Comparison of ENCODE assay signal across 8 cellular contexts in the genomic region with DNA sequence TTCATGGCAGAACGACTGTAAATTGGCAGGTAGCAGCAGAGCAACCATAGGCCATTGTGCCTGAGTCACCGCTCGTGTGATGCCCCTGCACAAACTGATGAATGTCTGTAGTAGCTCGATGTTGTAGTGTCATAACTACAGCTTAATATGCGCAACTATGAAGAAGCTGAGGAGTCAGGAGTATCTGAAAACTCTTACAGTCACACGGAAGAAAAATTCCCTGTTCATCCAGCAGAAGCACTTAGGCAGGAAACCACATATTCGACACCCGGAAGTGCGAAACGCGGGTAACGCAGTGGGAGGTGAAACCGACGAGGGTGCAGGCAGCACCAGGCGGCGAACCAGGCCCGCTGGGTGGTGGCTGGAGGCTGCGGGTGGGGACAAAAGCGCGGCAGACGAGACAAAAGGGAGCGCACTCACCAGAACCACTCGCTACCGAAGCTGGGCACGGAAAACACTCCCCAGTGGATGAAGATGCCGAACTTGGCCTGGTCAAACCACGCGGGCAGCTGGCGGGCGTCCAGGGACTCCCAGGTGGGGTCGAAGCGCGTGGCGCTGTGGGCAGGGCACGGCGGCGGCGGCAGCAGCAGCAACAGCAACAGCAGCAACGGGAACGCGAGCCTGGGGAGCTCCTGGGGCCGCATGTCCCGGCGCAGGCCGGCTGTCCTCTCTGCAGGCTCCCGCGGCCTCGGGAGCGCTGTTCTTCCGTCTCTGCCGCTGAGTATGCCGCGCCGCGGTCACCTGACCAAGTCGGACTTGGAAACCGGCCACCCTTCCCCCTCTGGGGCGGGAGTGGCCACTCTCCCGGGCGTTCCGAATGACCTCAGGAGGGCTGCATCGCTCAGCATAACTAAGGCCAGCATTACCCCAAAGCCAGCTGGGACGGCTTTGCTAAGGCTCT. TPM values are rescaled to one million over a fixed set of nuclear protein-coding genes. Genes with fewer than 3 reads are reported as not detected.
A peak's percentile ranks its signal among the peaks of the same experiment; 100 is the strongest.
DNase-seq lines count a peak whose midpoint lies in the region; ATAC-seq and TF ChIP-seq lines count a peak whose summit lies in the region.

A gene with protein sequence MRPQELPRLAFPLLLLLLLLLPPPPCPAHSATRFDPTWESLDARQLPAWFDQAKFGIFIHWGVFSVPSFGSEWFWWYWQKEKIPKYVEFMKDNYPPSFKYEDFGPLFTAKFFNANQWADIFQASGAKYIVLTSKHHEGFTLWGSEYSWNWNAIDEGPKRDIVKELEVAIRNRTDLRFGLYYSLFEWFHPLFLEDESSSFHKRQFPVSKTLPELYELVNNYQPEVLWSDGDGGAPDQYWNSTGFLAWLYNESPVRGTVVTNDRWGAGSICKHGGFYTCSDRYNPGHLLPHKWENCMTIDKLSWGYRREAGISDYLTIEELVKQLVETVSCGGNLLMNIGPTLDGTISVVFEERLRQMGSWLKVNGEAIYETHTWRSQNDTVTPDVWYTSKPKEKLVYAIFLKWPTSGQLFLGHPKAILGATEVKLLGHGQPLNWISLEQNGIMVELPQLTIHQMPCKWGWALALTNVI (minus strand): TSS at position 730 of the 901 bp plus-strand sequence. CDS start 86 bp downstream, at position 644.

- CTCF ChIA-PET in GM10248 (lab: Yijun Ruan, JAX) (interaction anchor here (0.6 to 4.7 kb wide), 12 partner anchors 7 to 502 kb away, joined by 3 to 37 read pairs (median 4); a partner anchor contains a TSS), HEK293 (lab: Yijun Ruan, JAX) (interaction anchor here (0.6 to 2.8 kb wide), 9 partner anchors 8 to 819 kb away, joined by 3 to 12 read pairs (median 3); no protein-coding TSS in a partner anchor)

- no peaks in the 10 kb centered on the region for H3K27me3 ChIP-seq in spleen (replicated peaks in 1 of 7)

- peaks cover 7 to 27% of the 10 kb centered on the region in 2 experiments; a peak in 1 of 3 replicates for H3K36me3 ChIP-seq in HEK293 (ENCODE audit: control insufficient read depth in 2 of 2, insufficient read depth in 1 of 2, low read length in 2 of 2)
- H3K36me3 ChIP-seq in spleen = peaks cover 0 to 25% (median 8%) of the 10 kb centered on the region in 6 donors

- DNase-seq in GM10248 (ENCODE audit: extremely low spot score) (peak; percentile 69), NCI-H1105 treated with DMSO at 0.1 percent for 48 hours (lab: John Stamatoyannopoulos, UW) (peak; percentile 46), iris pigment epithelial cell (ENCODE audit: low read depth) (peak; percentile 91), spleen (peak; percentile 94), KG1 (lab: John Stamatoyannopoulos, UW) (no peak)
- DNase-seq in activated CD4-positive, CD25-positive, alpha-beta regulatory T cell treated with anti-CD3 and anti-CD28 coated beads, Interleukin-2, amount 50 U/mL, for 72 hours = peak; percentile 72
- peak; percentile 26 to 50 for DNase-seq in central memory CD8-positive, alpha-beta T cell (ENCODE audit: low spot score in 2 of 2)

- POLR2A ChIA-PET in GM10248 (lab: Yijun Ruan, JAX) = no interaction called here
- POLR2A ChIA-PET in HEK293 (lab: Yijun Ruan, JAX) = interaction anchor here (1.1 to 2.6 kb wide), 9 partner anchors 9 to 332 kb away, joined by 3 to 11 read pairs (median 3); a partner anchor contains a TSS

- H3K36me3 Mint-ChIP-seq in central memory CD8-positive, alpha-beta T cell (ENCODE audit: insufficient read depth) = peaks cover 7% of the 10 kb centered on the region

- H3K9me3 ChIP-seq in HEK293 (ENCODE audit: control insufficient read depth, insufficient read depth, low read depth, low read length) = no peaks in the 10 kb centered on the region
- no peaks in the 10 kb centered on the region for H3K9me3 ChIP-seq in spleen

- intact Hi-C loops in spleen (cut with DNase I; ENCODE audit: low total_unique reads) = no loop called here

- TF ChIP-seq CTCF in GM10248 (IDR thresholded peaks at IDR 0.05; ENCODE audit: control extremely low read depth, extremely low read depth, low read depth, missing control alignments) (no peak), HEK293 (tag by site-specific recombination; IDR thresholded peaks at IDR 0.05) (peak; percentile 86), spleen (IDR thresholded peaks at IDR 0.05 in 8 of 11, conservative IDR thresholded peaks at IDR 0.05 in 3 of 11) (peak in 1 of 11 experiments; percentile 20)

- H3K4me3 Mint-ChIP-seq in central memory CD8-positive, alpha-beta T cell = peak within 1 kb of the TSS; percentile 99

- H3K4me1 ChIP-seq in HEK293 (ENCODE audit: control insufficient read depth, insufficient read depth, low read length) = no peaks in the 10 kb centered on the region
- peaks cover 15 to 80% (median 35%) of the 10 kb centered on the region in 6 donors for H3K4me1 ChIP-seq in spleen

- no peaks in the 10 kb centered on the region for H3K9me3 Mint-ChIP-seq in central memory CD8-positive, alpha-beta T cell

- WGBS in spleen, 5 donors = 2 to 4% (median 3%) methylated on average over 43 to 63 of the region's 63 CpGs

- peak; percentile 77 for ATAC-seq in central memory CD8-positive, alpha-beta T cell (replicated peaks; ENCODE audit: extremely low read depth, poor library complexity, severe bottlenecking)

- H3K4me1 Mint-ChIP-seq in central memory CD8-positive, alpha-beta T cell = peaks cover 27% of the 10 kb centered on the region

- H3K27ac ChIP-seq in HEK293 (ENCODE audit: extremely low read depth, low read depth, low read length) (peak within 1 kb of the TSS; percentile 74; the same call in 1 of the 2 replicates), spleen (peak within 1 kb of the TSS; percentile 73 to 92 (median 90))

- peak within 1 kb of the TSS; percentile 92 for H3K27ac Mint-ChIP-seq in central memory CD8-positive, alpha-beta T cell (ENCODE audit: low read depth)

- H3K27me3 Mint-ChIP-seq in central memory CD8-positive, alpha-beta T cell = no peaks in the 10 kb centered on the region

- peak in 2 of 3 donors; percentile 14 to 70 for TF ChIP-seq POLR2A in spleen (IDR thresholded peaks at IDR 0.05)

- peak within 1 kb of the TSS; percentile 59 for H3K4me3 ChIP-seq in HEK293 (ENCODE audit: low read depth, low read length)
- peak within 1 kb of the TSS; percentile 50 to 93 (median 69) for H3K4me3 ChIP-seq in spleen

TF ChIP-seq in HEK293, 187 proteins besides CTCF, POLR2A, EP300 and RAD21 (continues in another document):
- TF ChIP-seq, protein P1, sequence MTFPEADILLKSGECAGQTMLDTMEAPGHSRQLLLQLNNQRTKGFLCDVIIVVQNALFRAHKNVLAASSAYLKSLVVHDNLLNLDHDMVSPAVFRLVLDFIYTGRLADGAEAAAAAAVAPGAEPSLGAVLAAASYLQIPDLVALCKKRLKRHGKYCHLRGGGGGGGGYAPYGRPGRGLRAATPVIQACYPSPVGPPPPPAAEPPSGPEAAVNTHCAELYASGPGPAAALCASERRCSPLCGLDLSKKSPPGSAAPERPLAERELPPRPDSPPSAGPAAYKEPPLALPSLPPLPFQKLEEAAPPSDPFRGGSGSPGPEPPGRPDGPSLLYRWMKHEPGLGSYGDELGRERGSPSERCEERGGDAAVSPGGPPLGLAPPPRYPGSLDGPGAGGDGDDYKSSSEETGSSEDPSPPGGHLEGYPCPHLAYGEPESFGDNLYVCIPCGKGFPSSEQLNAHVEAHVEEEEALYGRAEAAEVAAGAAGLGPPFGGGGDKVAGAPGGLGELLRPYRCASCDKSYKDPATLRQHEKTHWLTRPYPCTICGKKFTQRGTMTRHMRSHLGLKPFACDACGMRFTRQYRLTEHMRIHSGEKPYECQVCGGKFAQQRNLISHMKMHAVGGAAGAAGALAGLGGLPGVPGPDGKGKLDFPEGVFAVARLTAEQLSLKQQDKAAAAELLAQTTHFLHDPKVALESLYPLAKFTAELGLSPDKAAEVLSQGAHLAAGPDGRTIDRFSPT (tag by site-specific recombination; IDR thresholded peaks at IDR 0.05) = peak; percentile 87
- TF ChIP-seq ZNF623 (tag by site-specific recombination; IDR thresholded peaks at IDR 0.05) = no peak; the same call in none of the 2 replicates
- peak; percentile 85 for TF ChIP-seq ZNF335 (tag by site-specific recombination; conservative IDR thresholded peaks at IDR 0.05)
- peak; percentile 95 for TF ChIP-seq ZFP37 (tag by site-specific recombination; IDR thresholded peaks at IDR 0.05)
- peak; percentile 84 for TF ChIP-seq GLI4 (tag by site-specific recombination; IDR thresholded peaks at IDR 0.05)
- no peak for TF ChIP-seq HOXA7 (CRISPR knock-in tag; IDR thresholded peaks at IDR 0.05; ENCODE audit: borderline replicate concordance)
- TF ChIP-seq, protein P2, sequence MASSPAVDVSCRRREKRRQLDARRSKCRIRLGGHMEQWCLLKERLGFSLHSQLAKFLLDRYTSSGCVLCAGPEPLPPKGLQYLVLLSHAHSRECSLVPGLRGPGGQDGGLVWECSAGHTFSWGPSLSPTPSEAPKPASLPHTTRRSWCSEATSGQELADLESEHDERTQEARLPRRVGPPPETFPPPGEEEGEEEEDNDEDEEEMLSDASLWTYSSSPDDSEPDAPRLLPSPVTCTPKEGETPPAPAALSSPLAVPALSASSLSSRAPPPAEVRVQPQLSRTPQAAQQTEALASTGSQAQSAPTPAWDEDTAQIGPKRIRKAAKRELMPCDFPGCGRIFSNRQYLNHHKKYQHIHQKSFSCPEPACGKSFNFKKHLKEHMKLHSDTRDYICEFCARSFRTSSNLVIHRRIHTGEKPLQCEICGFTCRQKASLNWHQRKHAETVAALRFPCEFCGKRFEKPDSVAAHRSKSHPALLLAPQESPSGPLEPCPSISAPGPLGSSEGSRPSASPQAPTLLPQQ (tag by site-specific recombination; IDR thresholded peaks at IDR 0.05) = peak; percentile 87
- TF ChIP-seq KLF9 (tag by site-specific recombination; IDR thresholded peaks at IDR 0.05; ENCODE audit: low read depth) = peak; percentile 57; the same call in 1 of the 2 replicates
- peak; percentile 69; the same call in 1 of the 2 replicates for TF ChIP-seq ZNF561 (tag by site-specific recombination; IDR thresholded peaks at IDR 0.05; ENCODE audit: borderline replicate concordance)
- TF ChIP-seq PRDM1 (tag by site-specific recombination; IDR thresholded peaks at IDR 0.05) = 0 out of 2 replicates have a peak, but pooled peaks have one; percentile 27
- peak; percentile 81 for TF ChIP-seq ZNF629 (tag by site-specific recombination; IDR thresholded peaks at IDR 0.05)
- peak; percentile 80 for TF ChIP-seq ZNF121 (tag by site-specific recombination; IDR thresholded peaks at IDR 0.05)

RNA-seq across cellular contexts. Expression of the gene that starts here (rescaled TPM):
- 10 to 100 TPM; 26.7 to 59.3 (median 40.0) TPM for total RNA-seq in spleen
- 10 to 100 TPM; 12.5 to 15.3 (median 13.7) TPM for polyA plus RNA-seq in spleen
